Comparison of ENCODE assay signal across 8 cellular contexts in the genomic region with DNA sequence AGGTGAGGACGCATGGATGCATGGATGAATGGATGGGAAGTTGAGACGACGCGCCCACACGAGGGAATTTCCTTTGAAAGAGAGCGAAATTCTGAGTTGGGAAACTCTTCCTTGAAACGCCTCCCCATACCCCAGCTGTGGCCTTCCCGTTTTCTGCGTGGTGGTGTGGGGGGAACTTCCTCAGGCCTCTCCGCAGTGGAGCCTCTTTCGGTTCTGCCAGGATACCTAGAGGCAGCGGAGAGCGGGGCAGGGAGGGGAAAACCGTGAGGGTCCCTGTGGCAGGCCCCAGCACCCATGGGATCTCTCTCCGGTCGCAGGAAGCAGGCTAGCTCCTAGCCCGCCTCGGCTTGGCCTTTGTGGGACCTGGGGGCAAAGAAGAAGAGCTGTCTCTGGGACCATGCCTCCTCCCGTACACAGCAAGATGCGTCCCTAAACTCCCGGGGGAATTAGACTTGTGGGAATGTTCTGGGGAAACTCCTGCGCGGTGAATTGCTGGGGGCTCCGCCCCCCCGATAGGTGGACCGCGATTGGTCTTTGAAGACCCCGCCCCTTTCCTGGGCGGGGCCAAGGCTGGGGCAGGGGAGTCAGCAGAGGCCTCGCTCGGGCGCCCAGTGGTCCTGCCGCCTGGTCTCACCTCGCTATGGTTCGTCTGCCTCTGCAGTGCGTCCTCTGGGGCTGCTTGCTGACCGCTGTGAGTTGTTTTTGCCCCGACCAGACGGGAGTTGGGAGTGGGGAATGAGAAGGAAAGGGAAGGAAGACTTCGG.
A peak's percentile ranks its signal among the peaks of the same experiment; 100 is the strongest.
DNase-seq lines count a peak whose midpoint lies in the region; ATAC-seq and TF ChIP-seq lines count a peak whose summit lies in the region.

Gene CD40, plus strand, starts transcription at position 611 of the 764 bp plus-strand sequence. Its CDS starts 30 bp downstream, at position 641.

- TF ChIP-seq CTCF in choroid plexus epithelial cell (conservative IDR thresholded peaks at IDR 0.05; ENCODE audit: low read depth, low read length): no peak

- ATAC-seq in GM21528 (IDR thresholded peaks at IDR 0.05; ENCODE audit: low FRiP score, unreplicated experiment): peak; percentile 69

- H3K27ac ChIP-seq in layer of hippocampus (ENCODE audit: low read depth, low read length): peak within 1 kb of the TSS; percentile 85

- H3K27me3 ChIP-seq in layer of hippocampus (ENCODE audit: control insufficient read depth, insufficient read depth, low read length): peaks cover 3% of the 10 kb centered on the region

- peak within 1 kb of the TSS; percentile 52 for H3K4me3 ChIP-seq in choroid plexus epithelial cell (ENCODE audit: low read depth, low read length)

- DNase-seq in DMS153 treated with DMSO at 0.1 percent for 48 hours (lab: John Stamatoyannopoulos, UW; ENCODE audit: unreplicated experiment) (peak; percentile 20), Kasumi-1 (lab: John Stamatoyannopoulos, UW) (peak; percentile 6 to 19), choroid plexus epithelial cell (ENCODE audit: low read depth) (peak; percentile 62), NCI-H187 (lab: John Stamatoyannopoulos, UW) (no peak)
- peak; percentile 60 to 68 for DNase-seq in activated CD4-positive, alpha-beta T cell treated with anti-CD3 and anti-CD28 coated beads for 4 hours
- DNase-seq in stimulated activated CD4-positive, alpha-beta T cell treated with anti-CD3 and anti-CD28 coated beads, Interleukin-1b, Interleukin-23, amount 100 ng/mL, for 4 hours (ENCODE audit: low read depth in 2 of 2): peak; percentile 62 to 72

Comparison
In these comparisons a context has a peak if more than half of its experiments do, and no peak if none do; other contexts are left out.
1. DNase-seq: peak in DMS153 treated with DMSO at 0.1 percent for 48 hours (single experiment), Kasumi-1 (2 of 2), activated CD4-positive, alpha-beta T cell treated with anti-CD3 and anti-CD28 coated beads for 4 hours (2 of 2), choroid plexus epithelial cell (single experiment) and stimulated activated CD4-positive, alpha-beta T cell treated with anti-CD3 and anti-CD28 coated beads, Interleukin-1b, Interleukin-23, amount 100 ng/mL, for 4 hours (2 of 2); none in NCI-H187 (0 of 2).